30 cellular contexts compared by ENCODE assay signal in the genomic region with DNA sequence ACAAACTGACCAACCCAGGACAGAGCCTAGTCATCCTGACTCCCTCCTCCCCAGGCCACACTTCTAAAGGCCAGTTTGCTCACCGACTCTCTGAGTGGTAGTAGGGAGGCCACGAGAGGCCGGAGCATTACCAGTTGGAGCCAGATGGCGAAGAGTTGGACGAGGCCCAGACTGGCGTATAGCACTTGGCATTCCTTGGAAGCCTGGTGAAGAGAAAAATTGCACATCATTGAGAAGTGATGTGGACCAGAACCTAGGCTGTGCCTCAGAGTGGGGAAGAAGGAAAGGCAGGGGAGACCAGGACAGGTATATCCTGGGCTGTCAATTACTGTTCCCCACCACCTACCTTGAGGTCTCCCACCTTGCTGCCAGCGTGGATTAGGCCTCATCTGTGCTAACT.
"Had no signal": no experiment of that assay in that cellular context is flagged by ENCODE, and none has a peak within 500 bp of the region (broad histone marks: within the 10 kb centered on the region; RNA-seq: fewer than 3 reads in every experiment).

No MANE protein-coding gene starts in this region.

- H3K27ac Mint-ChIP-seq: activated CD4-positive, alpha-beta memory T cell treated with anti-CD3 and anti-CD28 coated beads for 36 hours; activated naive CD8-positive, alpha-beta T cell treated with anti-CD3 and anti-CD28 coated beads, Interleukin-2, amount 10 ng/mL, durations not matched to agents 7 days and 5 days; activated T-helper 2 cell treated with anti-CD3 and anti-CD28 coated beads, Interferon-gamma antibody, Interleukin-2, Interleukin-4, amounts not matched to agents 10 μg/mL and 5 μg/mL and 100 μg/mL, durations not matched to agents 14 hours and 24 hours and 36 hours; brain; effector memory CD8-positive, alpha-beta T cell; nephron; stimulated activated effector memory CD8-positive, alpha-beta T cell treated with anti-CD3 and anti-CD28 coated beads, Interleukin-12 subunit alpha, Interleukin-12 subunit beta, amount 100 ng/mL, for 72 hours; stimulated activated naive CD8-positive, alpha-beta T cell treated with anti-CD3 and anti-CD28 coated beads, Interleukin-15, Interleukin-2, amounts not matched to agents 100 ng/mL and 50 ng/mL, for 24 hours; T-helper 17 cell had no signal

- H3K27ac ChIP-seq: ascending aorta, cardiac muscle cell, hepatocyte, left ventricle myocardium inferior, neutrophil, sigmoid colon, tibial nerve had no signal

- ATAC-seq: effector memory CD8-positive, alpha-beta T cell; gastrocnemius medialis; stimulated activated effector memory CD8-positive, alpha-beta T cell treated with anti-CD3 and anti-CD28 coated beads, Interleukin-12 subunit alpha, Interleukin-12 subunit beta, amount 100 ng/mL, for 72 hours; T-helper 17 cell had no signal

- H3K4me2 ChIP-seq: hepatocyte had no signal

- H3K4me3 ChIP-seq: ascending aorta, cardiac muscle cell, gastrocnemius medialis, hepatocyte, left ventricle myocardium inferior, lung, sigmoid colon, tibial nerve had no signal

- FAIRE-seq: small intestine had no signal

- H3K4me1 Mint-ChIP-seq: brain, nephron had no signal

- H3K27me3 ChIP-seq: ascending aorta, gastrocnemius medialis, hepatocyte, neutrophil, sigmoid colon, tibial nerve had no signal

- DNase-seq: activated CD4-positive, alpha-beta memory T cell treated with anti-CD3 and anti-CD28 coated beads for 36 hours; activated CD4-positive, alpha-beta T cell treated with anti-CD3 and anti-CD28 coated beads, Interleukin-2, amount 10 ng/mL, durations not matched to agents 24 days and 14 days; activated CD4-positive, CD25-positive, alpha-beta regulatory T cell treated with anti-CD3 and anti-CD28 coated beads, Interleukin-2, amount 50 U/mL, for 72 hours; activated CD8-positive, alpha-beta memory T cell treated with anti-CD3 and anti-CD28 coated beads, Interleukin-2, amount 50 U/mL, for 48 hours; activated naive CD4-positive, alpha-beta T cell treated with Interleukin-2 at 50 U/mL for 16 hours; activated naive CD8-positive, alpha-beta T cell treated with anti-CD3 and anti-CD28 coated beads, Interleukin-2, amount 10 ng/mL, durations not matched to agents 7 days and 5 days; activated T-cell treated with anti-CD3 and anti-CD28 coated beads, Interleukin-2, amount 50 U/mL, for 48 hours; cortex of kidney; effector memory CD8-positive, alpha-beta T cell; erythroblast; gastrocnemius medialis; glutamatergic neuron; islet precursor cell; left ventricle myocardium inferior; sigmoid colon; small intestine; stimulated activated CD4-positive, alpha-beta T cell treated with anti-CD3 and anti-CD28 coated beads, Interleukin-4, amount 100 ng/mL, for 24 hours; T-helper 17 cell; T1000 had no signal

- H2AFZ ChIP-seq: hepatocyte had no signal

- H3K9me3 ChIP-seq: ascending aorta, gastrocnemius medialis, left ventricle myocardium inferior, neutrophil, sigmoid colon, tibial nerve had no signal

- H3K9me3 Mint-ChIP-seq: activated CD4-positive, alpha-beta memory T cell treated with anti-CD3 and anti-CD28 coated beads for 36 hours; activated CD4-positive, alpha-beta T cell treated with anti-CD3 and anti-CD28 coated beads, Interleukin-2, amount 10 ng/mL, durations not matched to agents 24 days and 14 days; activated naive CD8-positive, alpha-beta T cell treated with anti-CD3 and anti-CD28 coated beads, Interleukin-2, amount 10 ng/mL, durations not matched to agents 7 days and 5 days; activated T-helper 2 cell treated with anti-CD3 and anti-CD28 coated beads, Interferon-gamma antibody, Interleukin-2, Interleukin-4, amounts not matched to agents 10 μg/mL and 5 μg/mL and 100 μg/mL, durations not matched to agents 14 hours and 24 hours and 36 hours; brain; effector memory CD8-positive, alpha-beta T cell; nephron; stimulated activated effector memory CD8-positive, alpha-beta T cell treated with anti-CD3 and anti-CD28 coated beads, Interleukin-12 subunit alpha, Interleukin-12 subunit beta, amount 100 ng/mL, for 72 hours; stimulated activated naive CD8-positive, alpha-beta T cell treated with anti-CD3 and anti-CD28 coated beads, Interleukin-15, Interleukin-2, amounts not matched to agents 100 ng/mL and 50 ng/mL, for 24 hours had no signal

- H3K27me3 Mint-ChIP-seq: activated CD4-positive, alpha-beta memory T cell treated with anti-CD3 and anti-CD28 coated beads for 36 hours; activated CD4-positive, alpha-beta T cell treated with anti-CD3 and anti-CD28 coated beads, Interleukin-2, amount 10 ng/mL, durations not matched to agents 24 days and 14 days; activated naive CD8-positive, alpha-beta T cell treated with anti-CD3 and anti-CD28 coated beads, Interleukin-2, amount 10 ng/mL, durations not matched to agents 7 days and 5 days; brain; effector memory CD8-positive, alpha-beta T cell; stimulated activated naive CD8-positive, alpha-beta T cell treated with anti-CD3 and anti-CD28 coated beads, Interleukin-15, Interleukin-2, amounts not matched to agents 100 ng/mL and 50 ng/mL, for 24 hours; T-helper 17 cell had no signal

- H3K4me1 ChIP-seq: ascending aorta, sigmoid colon, tibial nerve had no signal

- H3K4me3 Mint-ChIP-seq: activated CD4-positive, alpha-beta memory T cell treated with anti-CD3 and anti-CD28 coated beads for 36 hours; activated CD4-positive, alpha-beta T cell treated with anti-CD3 and anti-CD28 coated beads, Interleukin-2, amount 10 ng/mL, durations not matched to agents 24 days and 14 days; activated naive CD8-positive, alpha-beta T cell treated with anti-CD3 and anti-CD28 coated beads, Interleukin-2, amount 10 ng/mL, durations not matched to agents 7 days and 5 days; brain; effector memory CD8-positive, alpha-beta T cell; nephron; stimulated activated effector memory CD8-positive, alpha-beta T cell treated with anti-CD3 and anti-CD28 coated beads, Interleukin-12 subunit alpha, Interleukin-12 subunit beta, amount 100 ng/mL, for 72 hours; stimulated activated naive CD8-positive, alpha-beta T cell treated with anti-CD3 and anti-CD28 coated beads, Interleukin-15, Interleukin-2, amounts not matched to agents 100 ng/mL and 50 ng/mL, for 24 hours; T-helper 17 cell had no signal
